Comparison of ENCODE assay signal across 25 cellular contexts in the genomic region with DNA sequence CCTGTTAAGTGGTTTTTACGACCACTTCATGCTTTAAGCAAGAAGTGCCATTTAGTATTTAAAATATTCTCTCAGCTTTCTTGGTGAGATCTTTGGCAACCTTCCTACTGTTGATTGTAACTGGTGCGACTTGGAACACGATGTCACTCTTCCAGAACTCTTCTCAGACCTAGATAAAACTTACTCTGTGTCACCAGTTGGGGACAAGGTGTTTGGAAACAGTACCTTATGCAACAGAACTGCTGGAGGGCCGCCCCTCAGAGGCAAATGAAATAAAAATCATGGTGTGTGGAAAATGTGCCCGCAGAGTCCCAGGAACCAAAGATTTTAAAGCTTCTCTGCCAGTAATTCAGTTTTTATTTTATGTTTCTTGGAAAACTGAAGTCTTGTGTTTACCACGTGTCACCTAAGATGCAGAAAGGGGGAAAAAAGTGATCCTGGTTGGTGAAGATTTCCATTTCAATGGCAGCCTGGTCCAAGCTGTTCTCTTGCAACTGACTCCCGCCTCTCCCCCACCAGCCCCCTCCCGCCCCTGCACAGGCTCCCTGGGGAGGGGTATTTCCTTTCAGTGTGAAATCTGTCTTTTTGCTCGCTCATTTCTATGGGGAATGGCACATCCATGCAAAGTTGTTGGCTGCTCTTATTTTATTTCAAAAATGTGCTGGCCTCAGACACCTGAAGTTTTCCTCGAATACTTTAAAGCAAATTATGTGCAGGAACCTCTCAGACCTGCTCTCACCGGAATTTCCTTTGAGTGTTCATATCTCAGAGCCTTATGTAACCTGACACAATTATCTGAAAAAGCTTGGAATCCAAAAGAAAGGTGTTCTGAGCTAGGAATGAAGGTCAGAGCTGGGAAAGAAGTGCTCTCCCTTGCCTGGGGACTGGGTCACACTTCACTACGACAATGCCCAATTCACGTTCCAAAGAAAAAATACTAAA. TPM values are rescaled to one million over a fixed set of nuclear protein-coding genes. Genes with fewer than 3 reads are reported as not detected.
DNase-seq lines count a peak whose midpoint lies in the region; ATAC-seq and TF ChIP-seq lines count a peak whose summit lies in the region.
"Had no signal": no experiment of that assay in that cellular context is flagged by ENCODE, and none has a peak within 500 bp of the region (broad histone marks: within the 10 kb centered on the region; RNA-seq: fewer than 3 reads in every experiment).

No MANE protein-coding gene starts in this region.

- H2AFZ ChIP-seq in parathyroid adenoma: no peak overlapping the region

- H3K36me3 ChIP-seq in ES-I3 (ENCODE audit: insufficient read depth, low read length) (no peaks in the 10 kb centered on the region), iPS-15b (ENCODE audit: control insufficient read depth, insufficient read depth, low read length) (peaks cover 2% of the 10 kb centered on the region), parathyroid adenoma (ENCODE audit: control insufficient read depth, insufficient read depth, low read length) (no peaks in the 10 kb centered on the region), MG63 (no peaks in the 10 kb centered on the region)
- H3K36me3 ChIP-seq: HAP-1, neutrophil had no signal

- no peaks in the 10 kb centered on the region for H3K79me2 ChIP-seq in parathyroid adenoma

- peaks cover 39% of the 10 kb centered on the region for H3K27me3 Mint-ChIP-seq in stimulated activated memory B cell treated with anti-CD40 and anti-IgM and Interleukin-4, amounts not matched to agents 10 μg/mL and 1 μg/mL and 100 μg/mL, for 72 hours

- DNase-seq in NCI-H69 (lab: John Stamatoyannopoulos, UW) (peak; percentile 39), DMS53 (lab: John Stamatoyannopoulos, UW) (no peak), MG63 (no peak)
- DNase-seq: activated CD4-positive, alpha-beta T cell treated with anti-CD3 and anti-CD28 coated beads for 1 hour; cortex of kidney; IMR-90; MM.1S; NCI-H187; NCI-H446 treated with DMSO at 0.1 percent for 48 hours; RPMI8226; T-helper 9 cell; testis had no signal

- H3K9me3 ChIP-seq in ES-I3 (ENCODE audit: control insufficient read depth, insufficient read depth, low read length) (no peaks in the 10 kb centered on the region), iPS-15b (ENCODE audit: control insufficient read depth, insufficient read depth, low read length) (no peaks in the 10 kb centered on the region), parathyroid adenoma (ENCODE audit: control insufficient read depth, low read length) (no peaks in the 10 kb centered on the region), MG63 (no peaks in the 10 kb centered on the region)
- H3K9me3 ChIP-seq: HAP-1, neutrophil, testis had no signal

- peak overlapping the region; percentile 33 for H3K27ac ChIP-seq in parathyroid adenoma
- H3K27ac ChIP-seq: neutrophil, testis had no signal

- peaks cover 4% of the 10 kb centered on the region for H3K4me1 Mint-ChIP-seq in stimulated activated memory B cell treated with anti-CD40 and anti-IgM and Interleukin-4, amounts not matched to agents 10 μg/mL and 1 μg/mL and 100 μg/mL, for 72 hours

- H3K4me1 ChIP-seq in ES-I3 (ENCODE audit: insufficient read depth, low read length) (peaks cover 52% of the 10 kb centered on the region), iPS-15b (ENCODE audit: control insufficient read depth, insufficient read depth, low read length) (peaks cover 35% of the 10 kb centered on the region), parathyroid adenoma (peaks cover 14% of the 10 kb centered on the region)

- peak overlapping the region; percentile 30 for H3K4me3 ChIP-seq in iPS-15b (ENCODE audit: low read depth, low read length)
- no peak overlapping the region for H3K4me3 ChIP-seq in parathyroid adenoma (ENCODE audit: low read depth, low read length)
- H3K4me3 ChIP-seq in MG63: no peak overlapping the region
- H3K4me3 ChIP-seq: HAP-1, testis had no signal

- no peak for ATAC-seq in HG02798 (IDR thresholded peaks at IDR 0.05; ENCODE audit: poor library complexity, unreplicated experiment)
- ATAC-seq in stimulated activated memory B cell treated with anti-CD40 and anti-IgM and Interleukin-4, amounts not matched to agents 10 μg/mL and 1 μg/mL and 100 μg/mL, for 72 hours: no peak
- ATAC-seq: right cardiac atrium, SK-N-SH treated with all-trans-retinoic acid at 6 μM for 48 hours had no signal

- no peaks in the 10 kb centered on the region for H3K36me3 Mint-ChIP-seq in stimulated activated memory B cell treated with anti-CD40 and anti-IgM and Interleukin-4, amounts not matched to agents 10 μg/mL and 1 μg/mL and 100 μg/mL, for 72 hours
- H3K36me3 Mint-ChIP-seq: activated naive CD8-positive, alpha-beta T cell had no signal

- no peak overlapping the region for H3K4me3 Mint-ChIP-seq in stimulated activated memory B cell treated with anti-CD40 and anti-IgM and Interleukin-4, amounts not matched to agents 10 μg/mL and 1 μg/mL and 100 μg/mL, for 72 hours
- H3K4me3 Mint-ChIP-seq: activated naive CD8-positive, alpha-beta T cell; activated T-helper 1 cell treated with anti-CD3 and anti-CD28 coated beads, Interleukin-12 subunit alpha, Interleukin-12 subunit beta, Interleukin-2, Interleukin-4 antibody, amounts not matched to agents 30 ng/mL and 10 ng/mL and 1 ng/mL, durations not matched to agents 14 hours and 24 hours and 36 hours had no signal

- no peak for TF ChIP-seq CTCF in parathyroid adenoma (IDR thresholded peaks at IDR 0.05)

- peak overlapping the region; percentile 49 for H3K4me2 ChIP-seq in parathyroid adenoma (ENCODE audit: low read length)

- H3K27me3 ChIP-seq in iPS-15b (ENCODE audit: control insufficient read depth, insufficient read depth, low read length) (peaks cover 8% of the 10 kb centered on the region), parathyroid adenoma (ENCODE audit: control insufficient read depth, insufficient read depth, low read length) (no peaks in the 10 kb centered on the region), MG63 (no peaks in the 10 kb centered on the region)
- H3K27me3 ChIP-seq: testis had no signal

- H3K9ac ChIP-seq in ES-I3 (ENCODE audit: low read depth, low read length) (peak overlapping the region; percentile 44), iPS-15b (ENCODE audit: low read depth, low read length) (no peak overlapping the region), parathyroid adenoma (no peak overlapping the region)

- H3K9me3 Mint-ChIP-seq in stimulated activated memory B cell treated with anti-CD40 and anti-IgM and Interleukin-4, amounts not matched to agents 10 μg/mL and 1 μg/mL and 100 μg/mL, for 72 hours: no peaks in the 10 kb centered on the region
- H3K9me3 Mint-ChIP-seq: activated T-helper 1 cell treated with anti-CD3 and anti-CD28 coated beads, Interleukin-12 subunit alpha, Interleukin-12 subunit beta, Interleukin-2, Interleukin-4 antibody, amounts not matched to agents 30 ng/mL and 10 ng/mL and 1 ng/mL, durations not matched to agents 14 hours and 24 hours and 36 hours had no signal

- no peak overlapping the region for H3K27ac Mint-ChIP-seq in stimulated activated memory B cell treated with anti-CD40 and anti-IgM and Interleukin-4, amounts not matched to agents 10 μg/mL and 1 μg/mL and 100 μg/mL, for 72 hours
- H3K27ac Mint-ChIP-seq: activated naive CD8-positive, alpha-beta T cell; activated T-helper 1 cell treated with anti-CD3 and anti-CD28 coated beads, Interleukin-12 subunit alpha, Interleukin-12 subunit beta, Interleukin-2, Interleukin-4 antibody, amounts not matched to agents 30 ng/mL and 10 ng/mL and 1 ng/mL, durations not matched to agents 14 hours and 24 hours and 36 hours had no signal

RNA-seq across cellular contexts. Expression of a gene that starts 7.0 kb away (rescaled TPM):
- total RNA-seq in MG63 (2014; rRNA removed; shearing (Covaris generic); ENCODE audit: low replicate concordance): not detected in 2 replicates
- total RNA-seq: fibroblast of villous mesenchyme, IMR-90, mononuclear cell had no signal

RNA-seq across cellular contexts. Expression of a gene that starts 7.6 kb away (rescaled TPM):
- 2.3 TPM in 1 of 2 replicates, not detected in the other for total RNA-seq in MG63 (2014; rRNA removed; shearing (Covaris generic); ENCODE audit: low replicate concordance)

RNA-seq across cellular contexts. Expression of a gene that starts 30.6 kb away (rescaled TPM):
- total RNA-seq in MG63 (2014; rRNA removed; shearing (Covaris generic); ENCODE audit: low replicate concordance): not detected in 2 replicates
- total RNA-seq: activated T-helper 1 cell treated with anti-CD3 and anti-CD28 coated beads, Interleukin-12 subunit alpha, Interleukin-12 subunit beta, Interleukin-2, Interleukin-4 antibody, amounts not matched to agents 30 ng/mL and 10 ng/mL and 1 ng/mL, durations not matched to agents 14 hours and 24 hours and 36 hours had no signal

RNA-seq across cellular contexts. Expression of a gene that starts 57.1 kb away (rescaled TPM):
- total RNA-seq in MG63 (2014; rRNA removed; shearing (Covaris generic); ENCODE audit: low replicate concordance): 30.8 and 42.3 TPM in 2 replicates

RNA-seq across cellular contexts. Expression of a gene that starts 59.4 kb away (rescaled TPM):
- not detected in 2 replicates for total RNA-seq in MG63 (2014; rRNA removed; shearing (Covaris generic); ENCODE audit: low replicate concordance)
- total RNA-seq: activated T-helper 1 cell treated with anti-CD3 and anti-CD28 coated beads, Interleukin-12 subunit alpha, Interleukin-12 subunit beta, Interleukin-2, Interleukin-4 antibody, amounts not matched to agents 30 ng/mL and 10 ng/mL and 1 ng/mL, durations not matched to agents 14 hours and 24 hours and 36 hours; fibroblast of villous mesenchyme; IMR-90; mononuclear cell; right cardiac atrium had no signal
